Comparison of ENCODE assay signal across 1 cellular context in genomic region chr11:65418681-65419459, GRCh38.
TF ChIP-seq lines count a peak whose summit lies in the region.

No MANE protein-coding gene starts in this region.

TF ChIP-seq in K562, 482 proteins besides CTCF, POLR2A, EP300 and RAD21 (continued from another document and continues in another):
- no peak for TF ChIP-seq E2F4 (CRISPR knock-in tag; IDR thresholded peaks at IDR 0.05; ENCODE audit: low read depth)
- TF ChIP-seq NCOR1 (IDR thresholded peaks at IDR 0.05): no peak
- TF ChIP-seq, protein P1, sequence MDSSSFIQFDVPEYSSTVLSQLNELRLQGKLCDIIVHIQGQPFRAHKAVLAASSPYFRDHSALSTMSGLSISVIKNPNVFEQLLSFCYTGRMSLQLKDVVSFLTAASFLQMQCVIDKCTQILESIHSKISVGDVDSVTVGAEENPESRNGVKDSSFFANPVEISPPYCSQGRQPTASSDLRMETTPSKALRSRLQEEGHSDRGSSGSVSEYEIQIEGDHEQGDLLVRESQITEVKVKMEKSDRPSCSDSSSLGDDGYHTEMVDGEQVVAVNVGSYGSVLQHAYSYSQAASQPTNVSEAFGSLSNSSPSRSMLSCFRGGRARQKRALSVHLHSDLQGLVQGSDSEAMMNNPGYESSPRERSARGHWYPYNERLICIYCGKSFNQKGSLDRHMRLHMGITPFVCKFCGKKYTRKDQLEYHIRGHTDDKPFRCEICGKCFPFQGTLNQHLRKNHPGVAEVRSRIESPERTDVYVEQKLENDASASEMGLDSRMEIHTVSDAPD (CRISPR knock-in tag; IDR thresholded peaks at IDR 0.05): no peak
- peak; percentile 86 for TF ChIP-seq SMAD1 (IDR thresholded peaks at IDR 0.05; ENCODE audit: low read depth, low read length, partially characterized antibody)
- TF ChIP-seq KLF10 (CRISPR knock-in tag; IDR thresholded peaks at IDR 0.05): no peak
- peak; percentile 84 for TF ChIP-seq ATF7 (IDR thresholded peaks at IDR 0.05)
- TF ChIP-seq BDP1 (IDR thresholded peaks at IDR 0.05; ENCODE audit: insufficient read depth, insufficient read length): no peak
- TF ChIP-seq, protein P2, sequence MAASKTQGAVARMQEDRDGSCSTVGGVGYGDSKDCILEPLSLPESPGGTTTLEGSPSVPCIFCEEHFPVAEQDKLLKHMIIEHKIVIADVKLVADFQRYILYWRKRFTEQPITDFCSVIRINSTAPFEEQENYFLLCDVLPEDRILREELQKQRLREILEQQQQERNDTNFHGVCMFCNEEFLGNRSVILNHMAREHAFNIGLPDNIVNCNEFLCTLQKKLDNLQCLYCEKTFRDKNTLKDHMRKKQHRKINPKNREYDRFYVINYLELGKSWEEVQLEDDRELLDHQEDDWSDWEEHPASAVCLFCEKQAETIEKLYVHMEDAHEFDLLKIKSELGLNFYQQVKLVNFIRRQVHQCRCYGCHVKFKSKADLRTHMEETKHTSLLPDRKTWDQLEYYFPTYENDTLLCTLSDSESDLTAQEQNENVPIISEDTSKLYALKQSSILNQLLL (CRISPR knock-in tag; IDR thresholded peaks at IDR 0.05; ENCODE audit: borderline replicate concordance): no peak
- peak; percentile 66 for TF ChIP-seq HES1 (IDR thresholded peaks at IDR 0.05; ENCODE audit: low read depth)
- TF ChIP-seq, protein P3, sequence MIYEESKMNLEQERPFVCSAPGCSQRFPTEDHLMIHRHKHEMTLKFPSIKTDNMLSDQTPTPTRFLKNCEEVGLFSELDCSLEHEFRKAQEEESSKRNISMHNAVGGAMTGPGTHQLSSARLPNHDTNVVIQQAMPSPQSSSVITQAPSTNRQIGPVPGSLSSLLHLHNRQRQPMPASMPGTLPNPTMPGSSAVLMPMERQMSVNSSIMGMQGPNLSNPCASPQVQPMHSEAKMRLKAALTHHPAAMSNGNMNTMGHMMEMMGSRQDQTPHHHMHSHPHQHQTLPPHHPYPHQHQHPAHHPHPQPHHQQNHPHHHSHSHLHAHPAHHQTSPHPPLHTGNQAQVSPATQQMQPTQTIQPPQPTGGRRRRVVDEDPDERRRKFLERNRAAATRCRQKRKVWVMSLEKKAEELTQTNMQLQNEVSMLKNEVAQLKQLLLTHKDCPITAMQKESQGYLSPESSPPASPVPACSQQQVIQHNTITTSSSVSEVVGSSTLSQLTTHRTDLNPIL (CRISPR knock-in tag; IDR thresholded peaks at IDR 0.05): no peak
- TF ChIP-seq XRCC5 (IDR thresholded peaks at IDR 0.05; ENCODE audit: low read depth, low read length): peak; percentile 45; the same call in 1 of the 2 replicates
- TF ChIP-seq DEAF1 (CRISPR knock-in tag; IDR thresholded peaks at IDR 0.05): no peak
- peak; percentile 78 for TF ChIP-seq MECOM (CRISPR knock-in tag; IDR thresholded peaks at IDR 0.05)
- TF ChIP-seq PTTG1 (tag; IDR thresholded peaks at IDR 0.05; ENCODE audit: low read depth): no peak
- TF ChIP-seq SNAPC5 (CRISPR knock-in tag; IDR thresholded peaks at IDR 0.05): no peak; the same call in 1 of the 2 replicates
- no peak for TF ChIP-seq MCM5 (IDR thresholded peaks at IDR 0.05; ENCODE audit: low read depth)
- TF ChIP-seq RBM39 (optimal IDR thresholded peaks at IDR 0.05; ENCODE audit: low read depth, low read length): peak; percentile 67
- no peak for TF ChIP-seq CEBPB (tag; IDR thresholded peaks at IDR 0.05)
- peak; percentile 62 for TF ChIP-seq CREM (IDR thresholded peaks at IDR 0.05; ENCODE audit: low read depth)
- TF ChIP-seq HOXB6 (CRISPR knock-in tag; IDR thresholded peaks at IDR 0.05; ENCODE audit: borderline replicate concordance): no peak
- TF ChIP-seq TRIM28 (IDR thresholded peaks at IDR 0.05): peak; percentile 13; the same call in 1 of the 2 replicates
- TF ChIP-seq KLF1 (tag; IDR thresholded peaks at IDR 0.05): no peak; the same call in none of the 2 replicates
- no peak; the same call in 1 of the 2 replicates for TF ChIP-seq SMARCA5 (IDR thresholded peaks at IDR 0.05)
- no peak for TF ChIP-seq GATA2 (CRISPR knock-in tag; IDR thresholded peaks at IDR 0.05)
- TF ChIP-seq HDAC3 (IDR thresholded peaks at IDR 0.05; ENCODE audit: borderline replicate concordance, partially characterized antibody): no peak
- TF ChIP-seq SIX5 (IDR thresholded peaks at IDR 0.05; ENCODE audit: borderline replicate concordance in 1 of 2, insufficient read depth in 1 of 2, low read depth in 1 of 2, low read length in 2 of 2): no peak
- TF ChIP-seq SMARCA4 (IDR thresholded peaks at IDR 0.05): peak; percentile 76
- TF ChIP-seq ZNF764 (CRISPR knock-in tag; IDR thresholded peaks at IDR 0.05; ENCODE audit: low read depth): no peak
- peak; percentile 80 for TF ChIP-seq POLR2B (IDR thresholded peaks at IDR 0.05; ENCODE audit: low read depth, partially characterized antibody)
- TF ChIP-seq NFIC (IDR thresholded peaks at IDR 0.05): peak; percentile 98
- TF ChIP-seq ZKSCAN1 (IDR thresholded peaks at IDR 0.05; ENCODE audit: low read depth, low read length): peak; percentile 32; the same call in 1 of the 2 replicates
- TF ChIP-seq MAX (CRISPR knock-in tag; IDR thresholded peaks at IDR 0.05): peak; percentile 84
- no peak for TF ChIP-seq ZNF407 (IDR thresholded peaks at IDR 0.05; ENCODE audit: low read depth)
- peak; percentile 80; the same call in 1 of the 2 replicates for TF ChIP-seq LCOR (CRISPR knock-in tag; IDR thresholded peaks at IDR 0.05)
- TF ChIP-seq SLC30A9 (CRISPR knock-in tag; IDR thresholded peaks at IDR 0.05): no peak
- TF ChIP-seq MXI1 (IDR thresholded peaks at IDR 0.05; ENCODE audit: low read depth, low read length): peak; percentile 39; the same call in 1 of the 2 replicates
- TF ChIP-seq ETS2 (tag; IDR thresholded peaks at IDR 0.05; ENCODE audit: borderline replicate concordance, poor library complexity, severe bottlenecking): no peak
- TF ChIP-seq CXXC5 (CRISPR knock-in tag; IDR thresholded peaks at IDR 0.05): peak; percentile 77
- TF ChIP-seq ZNF232 (CRISPR knock-in tag; IDR thresholded peaks at IDR 0.05): peak; percentile 51; the same call in 1 of the 2 replicates
- no peak for TF ChIP-seq HDAC6 (IDR thresholded peaks at IDR 0.05; ENCODE audit: low read depth, low read length)
